In genomic region chr11:8581300-8581699, GRCh38 we compare ENCODE assay signal across 30 cellular contexts. TPM values are rescaled to one million over a fixed set of nuclear protein-coding genes. Genes with fewer than 3 reads are reported as not detected.
"Had no signal": no experiment of that assay in that cellular context is flagged by ENCODE, and none has a peak within 500 bp of the region (broad histone marks: within the 10 kb centered on the region; RNA-seq: fewer than 3 reads in every experiment).

No MANE protein-coding gene starts in this region.

- H3K4me1 ChIP-seq: ascending aorta, right lobe of liver, uterus had no signal

- ATAC-seq: activated CD4-positive, CD25-positive, alpha-beta regulatory T cell treated with anti-CD3 and anti-CD28 coated beads, Interleukin-2, amount 50 U/mL, for 24 hours; naive thymus-derived CD4-positive, alpha-beta T cell; right lobe of liver had no signal

- H3K27me3 ChIP-seq: adrenal gland, ascending aorta, cardiac muscle cell, dorsolateral prefrontal cortex, ovary, right lobe of liver, testis, uterus had no signal

- FAIRE-seq: TTC549 had no signal

- H3K36me3 ChIP-seq: adrenal gland, ascending aorta, cardiac muscle cell, left ventricle myocardium inferior, ovary, right lobe of liver, uterus, WERI-Rb-1 had no signal

- DNase-seq: activated CD4-positive, alpha-beta memory T cell treated with anti-CD3 and anti-CD28 coated beads for 36 hours; activated CD4-positive, alpha-beta T cell treated with anti-CD3 and anti-CD28 coated beads for 48 hours; activated CD8-positive, alpha-beta memory T cell treated with anti-CD3 and anti-CD28 coated beads, Interleukin-2, amount 50 U/mL, for 4 hours; activated effector memory CD4-positive, alpha-beta T cell treated with anti-CD3 and anti-CD28 coated beads, Interleukin-2, amount 50 U/mL, for 16 hours; activated naive CD4-positive, alpha-beta T cell treated with anti-CD3 and anti-CD28 coated beads for 36 hours; activated naive CD8-positive, alpha-beta T cell treated with anti-CD3 and anti-CD28 coated beads for 36 hours; activated T-cell treated with anti-CD3 and anti-CD28 coated beads, Interleukin-2, amount 50 U/mL, for 1 hour; adrenal gland; cerebellar nuclear complex; dorsolateral prefrontal cortex; effector memory CD4-positive, alpha-beta T cell; erythroblast; foreskin melanocyte; islet precursor cell; left ventricle myocardium inferior; naive thymus-derived CD4-positive, alpha-beta T cell; ovary; right lobe of liver; stimulated activated CD4-positive, alpha-beta T cell treated with anti-CD3 and anti-CD28 coated beads, Interleukin-2, amount 100 ng/mL, for 48 hours; stimulated activated naive CD4-positive, alpha-beta T cell treated with Interleukin-2 at 50 U/mL for 16 hours; T-helper 9 cell; testis; uterus; WERI-Rb-1 had no signal

- H3K9me3 ChIP-seq: adrenal gland, ovary, right lobe of liver, testis, uterus had no signal

- H3K4me3 ChIP-seq: adrenal gland, ascending aorta, cardiac muscle cell, coronary artery, dorsolateral prefrontal cortex, left ventricle myocardium inferior, lung, ovary, right lobe of liver, testis, uterus had no signal

- H3K27ac ChIP-seq: adrenal gland, ascending aorta, cardiac muscle cell, coronary artery, dorsolateral prefrontal cortex, left ventricle myocardium inferior, ovary, right lobe of liver, testis, uterus, WERI-Rb-1 had no signal

RNA-seq across cellular contexts. Expression of gene STK33, which starts 12.7 kb away (rescaled TPM):
- total RNA-seq: ascending aorta had no signal
- polyA plus RNA-seq: naive thymus-derived CD4-positive, alpha-beta T cell had no signal
